Comparison of ENCODE assay signal across 1 cellular context in the genomic region with DNA sequence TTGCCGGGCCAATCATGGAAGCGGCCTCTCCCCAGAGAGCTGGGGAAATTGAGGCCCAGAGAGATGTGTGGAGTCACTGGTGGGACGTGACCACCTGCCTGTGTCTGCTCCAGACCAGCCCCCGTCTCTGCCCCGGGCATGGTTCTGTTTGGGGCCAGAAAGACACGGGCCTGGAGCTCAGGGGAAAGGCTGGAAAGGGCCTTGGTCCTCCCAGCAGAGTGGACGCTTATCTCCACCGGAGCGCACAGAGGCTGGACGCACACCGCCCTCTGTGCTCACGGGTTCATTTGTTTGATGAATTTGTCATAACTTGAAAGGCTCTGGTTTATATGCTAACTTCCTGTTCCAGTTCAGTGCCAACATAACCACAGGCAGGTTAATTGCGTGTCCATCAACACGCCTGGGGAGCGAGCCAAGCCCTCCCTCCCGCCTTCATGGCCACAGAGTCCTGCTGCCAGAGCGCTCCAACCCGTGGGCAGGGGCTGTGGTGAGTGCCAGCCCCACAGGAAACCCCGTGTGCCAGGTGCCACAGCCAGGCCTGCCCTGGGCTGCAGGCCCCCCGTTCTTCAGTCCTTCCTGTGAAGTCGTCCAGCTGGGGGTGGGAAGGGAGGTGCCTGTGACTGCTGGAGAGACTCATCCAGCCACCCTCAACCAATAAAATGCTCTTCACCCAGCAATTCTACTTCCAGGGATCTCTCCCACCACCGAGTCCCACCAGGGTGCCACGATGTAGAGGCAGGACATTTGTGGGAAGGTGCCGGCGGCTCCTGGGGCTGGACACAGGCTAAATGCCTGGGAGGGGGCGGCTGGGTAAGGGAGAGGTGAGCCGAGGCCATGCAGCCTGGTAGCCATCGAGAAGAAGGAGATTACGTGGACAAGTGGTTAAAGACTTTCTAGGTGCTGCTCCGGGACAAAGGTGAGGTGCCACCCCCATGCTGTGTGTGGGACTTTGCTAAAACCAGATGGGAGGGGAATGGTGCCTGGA.
TF ChIP-seq lines count a peak whose summit lies in the region.

No MANE protein-coding gene starts in this region.

TF ChIP-seq in K562, 482 proteins besides CTCF, POLR2A, EP300 and RAD21 (continued from another document and continues in another):
- no peak; the same call in 1 of the 2 replicates for TF ChIP-seq THAP12 (CRISPR knock-in tag; IDR thresholded peaks at IDR 0.05)
- peak; percentile 76; the same call in 1 of the 2 replicates for TF ChIP-seq BHLHE40 (IDR thresholded peaks at IDR 0.05; ENCODE audit: low read length)
- TF ChIP-seq PTRF (tag; IDR thresholded peaks at IDR 0.05), result no peak
- no peak for TF ChIP-seq ZBTB40 (IDR thresholded peaks at IDR 0.05)
- no peak for TF ChIP-seq ZBTB40 (CRISPR knock-in tag; IDR thresholded peaks at IDR 0.05)
- TF ChIP-seq, protein P1, sequence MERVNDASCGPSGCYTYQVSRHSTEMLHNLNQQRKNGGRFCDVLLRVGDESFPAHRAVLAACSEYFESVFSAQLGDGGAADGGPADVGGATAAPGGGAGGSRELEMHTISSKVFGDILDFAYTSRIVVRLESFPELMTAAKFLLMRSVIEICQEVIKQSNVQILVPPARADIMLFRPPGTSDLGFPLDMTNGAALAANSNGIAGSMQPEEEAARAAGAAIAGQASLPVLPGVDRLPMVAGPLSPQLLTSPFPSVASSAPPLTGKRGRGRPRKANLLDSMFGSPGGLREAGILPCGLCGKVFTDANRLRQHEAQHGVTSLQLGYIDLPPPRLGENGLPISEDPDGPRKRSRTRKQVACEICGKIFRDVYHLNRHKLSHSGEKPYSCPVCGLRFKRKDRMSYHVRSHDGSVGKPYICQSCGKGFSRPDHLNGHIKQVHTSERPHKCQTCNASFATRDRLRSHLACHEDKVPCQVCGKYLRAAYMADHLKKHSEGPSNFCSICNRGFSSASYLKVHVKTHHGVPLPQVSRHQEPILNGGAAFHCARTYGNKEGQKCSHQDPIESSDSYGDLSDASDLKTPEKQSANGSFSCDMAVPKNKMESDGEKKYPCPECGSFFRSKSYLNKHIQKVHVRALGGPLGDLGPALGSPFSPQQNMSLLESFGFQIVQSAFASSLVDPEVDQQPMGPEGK (CRISPR knock-in tag; IDR thresholded peaks at IDR 0.05; ENCODE audit: borderline replicate concordance), result no peak
- no peak for TF ChIP-seq MTA3 (IDR thresholded peaks at IDR 0.05; ENCODE audit: borderline replicate concordance)
- TF ChIP-seq ZNF699 (CRISPR knock-in tag; IDR thresholded peaks at IDR 0.05; ENCODE audit: insufficient replicate concordance), result no peak
- TF ChIP-seq ZNF586 (CRISPR knock-in tag; conservative IDR thresholded peaks at IDR 0.05), result no peak
- TF ChIP-seq NUFIP1 (IDR thresholded peaks at IDR 0.05; ENCODE audit: partially characterized antibody), result no peak
- TF ChIP-seq, protein P2, sequence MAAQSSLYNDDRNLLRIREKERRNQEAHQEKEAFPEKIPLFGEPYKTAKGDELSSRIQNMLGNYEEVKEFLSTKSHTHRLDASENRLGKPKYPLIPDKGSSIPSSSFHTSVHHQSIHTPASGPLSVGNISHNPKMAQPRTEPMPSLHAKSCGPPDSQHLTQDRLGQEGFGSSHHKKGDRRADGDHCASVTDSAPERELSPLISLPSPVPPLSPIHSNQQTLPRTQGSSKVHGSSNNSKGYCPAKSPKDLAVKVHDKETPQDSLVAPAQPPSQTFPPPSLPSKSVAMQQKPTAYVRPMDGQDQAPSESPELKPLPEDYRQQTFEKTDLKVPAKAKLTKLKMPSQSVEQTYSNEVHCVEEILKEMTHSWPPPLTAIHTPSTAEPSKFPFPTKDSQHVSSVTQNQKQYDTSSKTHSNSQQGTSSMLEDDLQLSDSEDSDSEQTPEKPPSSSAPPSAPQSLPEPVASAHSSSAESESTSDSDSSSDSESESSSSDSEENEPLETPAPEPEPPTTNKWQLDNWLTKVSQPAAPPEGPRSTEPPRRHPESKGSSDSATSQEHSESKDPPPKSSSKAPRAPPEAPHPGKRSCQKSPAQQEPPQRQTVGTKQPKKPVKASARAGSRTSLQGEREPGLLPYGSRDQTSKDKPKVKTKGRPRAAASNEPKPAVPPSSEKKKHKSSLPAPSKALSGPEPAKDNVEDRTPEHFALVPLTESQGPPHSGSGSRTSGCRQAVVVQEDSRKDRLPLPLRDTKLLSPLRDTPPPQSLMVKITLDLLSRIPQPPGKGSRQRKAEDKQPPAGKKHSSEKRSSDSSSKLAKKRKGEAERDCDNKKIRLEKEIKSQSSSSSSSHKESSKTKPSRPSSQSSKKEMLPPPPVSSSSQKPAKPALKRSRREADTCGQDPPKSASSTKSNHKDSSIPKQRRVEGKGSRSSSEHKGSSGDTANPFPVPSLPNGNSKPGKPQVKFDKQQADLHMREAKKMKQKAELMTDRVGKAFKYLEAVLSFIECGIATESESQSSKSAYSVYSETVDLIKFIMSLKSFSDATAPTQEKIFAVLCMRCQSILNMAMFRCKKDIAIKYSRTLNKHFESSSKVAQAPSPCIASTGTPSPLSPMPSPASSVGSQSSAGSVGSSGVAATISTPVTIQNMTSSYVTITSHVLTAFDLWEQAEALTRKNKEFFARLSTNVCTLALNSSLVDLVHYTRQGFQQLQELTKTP (IDR thresholded peaks at IDR 0.05; ENCODE audit: low read depth in 1 of 2, partially characterized antibody in 2 of 2), result no peak
- no peak for TF ChIP-seq HLTF (IDR thresholded peaks at IDR 0.05)
- no peak for TF ChIP-seq FOXJ2 (tag; IDR thresholded peaks at IDR 0.05)
- TF ChIP-seq SMARCC2 (IDR thresholded peaks at IDR 0.05; ENCODE audit: low read depth), result no peak
- TF ChIP-seq, protein P3, sequence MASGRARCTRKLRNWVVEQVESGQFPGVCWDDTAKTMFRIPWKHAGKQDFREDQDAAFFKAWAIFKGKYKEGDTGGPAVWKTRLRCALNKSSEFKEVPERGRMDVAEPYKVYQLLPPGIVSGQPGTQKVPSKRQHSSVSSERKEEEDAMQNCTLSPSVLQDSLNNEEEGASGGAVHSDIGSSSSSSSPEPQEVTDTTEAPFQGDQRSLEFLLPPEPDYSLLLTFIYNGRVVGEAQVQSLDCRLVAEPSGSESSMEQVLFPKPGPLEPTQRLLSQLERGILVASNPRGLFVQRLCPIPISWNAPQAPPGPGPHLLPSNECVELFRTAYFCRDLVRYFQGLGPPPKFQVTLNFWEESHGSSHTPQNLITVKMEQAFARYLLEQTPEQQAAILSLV (tag; IDR thresholded peaks at IDR 0.05), result no peak
- TF ChIP-seq CREB1 (IDR thresholded peaks at IDR 0.05), result no peak
- TF ChIP-seq CREB1 (CRISPR knock-in tag; IDR thresholded peaks at IDR 0.05), result no peak
- no peak for TF ChIP-seq ATF7 (IDR thresholded peaks at IDR 0.05)
- TF ChIP-seq RBM14 (IDR thresholded peaks at IDR 0.05; ENCODE audit: borderline replicate concordance, insufficient read depth, low read depth, low read length), result no peak
- no peak for TF ChIP-seq BACH1 (tag; IDR thresholded peaks at IDR 0.05)
- TF ChIP-seq, protein P4, sequence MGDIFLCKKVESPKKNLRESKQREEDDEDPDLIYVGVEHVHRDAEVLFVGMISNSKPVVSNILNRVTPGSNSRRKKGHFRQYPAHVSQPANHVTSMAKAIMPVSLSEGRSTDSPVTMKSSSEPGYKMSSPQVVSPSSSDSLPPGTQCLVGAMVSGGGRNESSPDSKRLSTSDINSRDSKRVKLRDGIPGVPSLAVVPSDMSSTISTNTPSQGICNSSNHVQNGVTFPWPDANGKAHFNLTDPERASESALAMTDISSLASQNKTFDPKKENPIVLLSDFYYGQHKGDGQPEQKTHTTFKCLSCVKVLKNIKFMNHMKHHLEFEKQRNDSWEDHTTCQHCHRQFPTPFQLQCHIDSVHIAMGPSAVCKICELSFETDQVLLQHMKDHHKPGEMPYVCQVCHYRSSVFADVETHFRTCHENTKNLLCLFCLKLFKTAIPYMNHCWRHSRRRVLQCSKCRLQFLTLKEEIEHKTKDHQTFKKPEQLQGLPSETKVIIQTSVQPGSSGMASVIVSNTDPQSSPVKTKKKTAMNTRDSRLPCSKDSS (IDR thresholded peaks at IDR 0.05; ENCODE audit: low read depth, partially characterized antibody), result no peak
- peak; percentile 43; the same call in 1 of the 2 replicates for TF ChIP-seq SOX6 (IDR thresholded peaks at IDR 0.05)
- no peak for TF ChIP-seq DMBX1 (CRISPR knock-in tag; IDR thresholded peaks at IDR 0.05; ENCODE audit: borderline replicate concordance)
- no peak for TF ChIP-seq TAF9B (IDR thresholded peaks at IDR 0.05; ENCODE audit: partially characterized antibody)
- no peak for TF ChIP-seq ZKSCAN3 (CRISPR knock-in tag; IDR thresholded peaks at IDR 0.05)
- TF ChIP-seq NR3C1 (CRISPR knock-in tag; IDR thresholded peaks at IDR 0.05), result no peak
- TF ChIP-seq, protein P5, sequence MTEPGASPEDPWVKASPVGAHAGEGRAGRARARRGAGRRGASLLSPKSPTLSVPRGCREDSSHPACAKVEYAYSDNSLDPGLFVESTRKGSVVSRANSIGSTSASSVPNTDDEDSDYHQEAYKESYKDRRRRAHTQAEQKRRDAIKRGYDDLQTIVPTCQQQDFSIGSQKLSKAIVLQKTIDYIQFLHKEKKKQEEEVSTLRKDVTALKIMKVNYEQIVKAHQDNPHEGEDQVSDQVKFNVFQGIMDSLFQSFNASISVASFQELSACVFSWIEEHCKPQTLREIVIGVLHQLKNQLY (CRISPR knock-in tag; conservative IDR thresholded peaks at IDR 0.05), result no peak
- no peak for TF ChIP-seq MTA1 (IDR thresholded peaks at IDR 0.05; ENCODE audit: borderline replicate concordance)
- TF ChIP-seq BRF1 (IDR thresholded peaks at IDR 0.05; ENCODE audit: borderline replicate concordance, extremely low read depth, insufficient read length), result no peak
- no peak for TF ChIP-seq ZNF79 (CRISPR knock-in tag; IDR thresholded peaks at IDR 0.05; ENCODE audit: low read depth)
- no peak for TF ChIP-seq KDM5B (IDR thresholded peaks at IDR 0.05; ENCODE audit: insufficient replicate concordance, low read depth, low read length)
